17 cellular contexts compared by ENCODE assay signal in genomic region chr5:57193757-57194413, GRCh38. TPM values are rescaled to one million over a fixed set of nuclear protein-coding genes. Genes with fewer than 3 reads are reported as not detected.
A peak's percentile ranks its signal among the peaks of the same experiment; 100 is the strongest.
DNase-seq lines count a peak whose midpoint lies in the region; ATAC-seq, FAIRE-seq and TF ChIP-seq lines count a peak whose summit lies in the region.
"Had no signal": no experiment of that assay in that cellular context is flagged by ENCODE, and none has a peak within 500 bp of the region (broad histone marks: within the 10 kb centered on the region; RNA-seq: fewer than 3 reads in every experiment).

No MANE protein-coding gene starts in this region.

- H3K27ac ChIP-seq in CD8-positive, alpha-beta T cell (ENCODE audit: low read depth, low read length): no peak overlapping the region
- no peak overlapping the region for H3K27ac ChIP-seq in pancreas
- H3K27ac ChIP-seq: coronary artery, lower lobe of right lung, parathyroid adenoma, SJSA1 had no signal

- 97 to 98% methylated on average over 3 of the region's 3 CpGs for WGBS in pancreas, 2 donors

- no peak overlapping the region for H3K4me3 ChIP-seq in CD8-positive, alpha-beta T cell (ENCODE audit: low read depth, low read length)
- no peak overlapping the region for H3K4me3 ChIP-seq in pancreas
- H3K4me3 ChIP-seq: coronary artery, lower lobe of right lung, SJSA1 had no signal

- POLR2A ChIA-PET in CD8-positive, alpha-beta T cell (lab: Charles Lee): no interaction called here
- POLR2A ChIA-PET in activated CD4-positive, alpha-beta memory T cell treated with anti-CD3 and anti-CD28 coated beads for 36 hours (lab: Charles Lee): no interaction called here

- H3K36me3 Mint-ChIP-seq in CD8-positive, alpha-beta T cell: peaks cover 56% of the 10 kb centered on the region
- peaks cover 23% of the 10 kb centered on the region for H3K36me3 Mint-ChIP-seq in activated CD4-positive, alpha-beta memory T cell treated with anti-CD3 and anti-CD28 coated beads for 36 hours
- H3K36me3 Mint-ChIP-seq in immature natural killer cell: peaks cover 6 to 8% (median 6%) of the 10 kb centered on the region in 3 donors

- peaks cover 5% of the 10 kb centered on the region for H3K36me3 ChIP-seq in CD8-positive, alpha-beta T cell (ENCODE audit: insufficient read depth, low read length)
- no peaks in the 10 kb centered on the region for H3K36me3 ChIP-seq in pancreas

- CTCF ChIA-PET in CD8-positive, alpha-beta T cell (lab: Charles Lee): no interaction called here
- CTCF ChIA-PET in activated CD4-positive, alpha-beta memory T cell treated with anti-CD3 and anti-CD28 coated beads for 36 hours (lab: Charles Lee): no interaction called here

- peak overlapping the region; percentile 34 for H3K27ac Mint-ChIP-seq in CD8-positive, alpha-beta T cell
- peak overlapping the region; percentile 82 for H3K27ac Mint-ChIP-seq in activated CD4-positive, alpha-beta memory T cell treated with anti-CD3 and anti-CD28 coated beads for 36 hours
- peak overlapping the region; percentile 59 to 90 (median 74) for H3K27ac Mint-ChIP-seq in immature natural killer cell

- no peak for TF ChIP-seq CTCF in CD8-positive, alpha-beta T cell (IDR thresholded peaks at IDR 0.05)
- TF ChIP-seq CTCF in pancreas (IDR thresholded peaks at IDR 0.05): no peak

- no peaks in the 10 kb centered on the region for H3K9me3 Mint-ChIP-seq in CD8-positive, alpha-beta T cell
- no peaks in the 10 kb centered on the region for H3K9me3 Mint-ChIP-seq in activated CD4-positive, alpha-beta memory T cell treated with anti-CD3 and anti-CD28 coated beads for 36 hours
- H3K9me3 Mint-ChIP-seq in immature natural killer cell: no peaks in the 10 kb centered on the region

- intact Hi-C loops in CD8-positive, alpha-beta T cell (cut with DNase I, micrococcal nuclease): loop anchor here in 1 of 2 experiments (2.0 kb wide), 1 partner anchor 15 kb away; no protein-coding TSS in a partner anchor
- intact Hi-C loops in activated CD4-positive, alpha-beta memory T cell treated with anti-CD3 and anti-CD28 coated beads for 36 hours (cut with micrococcal nuclease): loop anchor here (1.0 kb wide), 1 partner anchor 19 kb away; no protein-coding TSS in a partner anchor
- intact Hi-C loops in pancreas (cut with DNase I): no loop called here

- H3K27me3 ChIP-seq in CD8-positive, alpha-beta T cell (ENCODE audit: insufficient read depth, low read length): no peaks in the 10 kb centered on the region
- H3K27me3 ChIP-seq in pancreas: no peaks in the 10 kb centered on the region
- H3K27me3 ChIP-seq: SJSA1 had no signal

- no peaks in the 10 kb centered on the region for H3K9me3 ChIP-seq in CD8-positive, alpha-beta T cell (ENCODE audit: low read length)
- H3K9me3 ChIP-seq in pancreas: no peaks in the 10 kb centered on the region
- H3K9me3 ChIP-seq: lower lobe of right lung, SJSA1 had no signal

- DNase-seq in CD8-positive, alpha-beta T cell: no peak
- DNase-seq in activated CD4-positive, alpha-beta memory T cell treated with anti-CD3 and anti-CD28 coated beads for 36 hours: no peak
- DNase-seq in immature natural killer cell (peak in 1 of 3 donors; percentile 29), GF-D8 (lab: John Stamatoyannopoulos, UW) (no peak), pancreas (no peak)
- DNase-seq: activated CD4-positive, alpha-beta T cell treated with anti-CD3 and anti-CD28 coated beads for 48 hours; activated effector memory CD4-positive, alpha-beta T cell treated with Interleukin-2 at 50 U/mL for 16 hours; islet precursor cell; lower lobe of right lung; NCI-H1417 treated with DMSO at 0.1 percent for 48 hours; stimulated activated CD4-positive, alpha-beta T cell treated with anti-CD3 and anti-CD28 coated beads, Interleukin-4, amount 100 ng/mL, for 1 hour; T-helper 9 cell had no signal

- H3K4me1 ChIP-seq in CD8-positive, alpha-beta T cell (ENCODE audit: insufficient read depth, low read length): peaks cover 58% of the 10 kb centered on the region
- H3K4me1 ChIP-seq in pancreas: peaks cover 0 to 13% (median 4%) of the 10 kb centered on the region in 3 donors

- H3K27me3 Mint-ChIP-seq in CD8-positive, alpha-beta T cell (ENCODE audit: low read depth): no peaks in the 10 kb centered on the region
- no peaks in the 10 kb centered on the region for H3K27me3 Mint-ChIP-seq in activated CD4-positive, alpha-beta memory T cell treated with anti-CD3 and anti-CD28 coated beads for 36 hours
- no peaks in the 10 kb centered on the region for H3K27me3 Mint-ChIP-seq in immature natural killer cell (ENCODE audit: low read depth in 3 of 3)

- peaks cover 77% of the 10 kb centered on the region for H3K4me1 Mint-ChIP-seq in CD8-positive, alpha-beta T cell (ENCODE audit: low read depth)
- peaks cover 72% of the 10 kb centered on the region for H3K4me1 Mint-ChIP-seq in activated CD4-positive, alpha-beta memory T cell treated with anti-CD3 and anti-CD28 coated beads for 36 hours (ENCODE audit: low read depth)
- H3K4me1 Mint-ChIP-seq in immature natural killer cell: peaks cover 65 to 90% of the 10 kb centered on the region in 2 donors

- peak overlapping the region; percentile 40 for H3K4me3 Mint-ChIP-seq in CD8-positive, alpha-beta T cell
- peak overlapping the region; percentile 34 for H3K4me3 Mint-ChIP-seq in activated CD4-positive, alpha-beta memory T cell treated with anti-CD3 and anti-CD28 coated beads for 36 hours
- peak overlapping the region in 4 of 5 donors; percentile 19 to 82 (median 59) for H3K4me3 Mint-ChIP-seq in immature natural killer cell

- ATAC-seq in CD8-positive, alpha-beta T cell: peak; percentile 80
- ATAC-seq in GM18867 (IDR thresholded peaks at IDR 0.05; ENCODE audit: unreplicated experiment) (peak; percentile 72), GM21515 (IDR thresholded peaks at IDR 0.05; ENCODE audit: unreplicated experiment) (no peak), pancreas (no peak)
- ATAC-seq: lower lobe of right lung had no signal

- FAIRE-seq in pancreas (lab: Jason Lieb, UNC): no peak

RNA-seq across cellular contexts. Expression of gene GPBP1, which starts 20.0 kb away (rescaled TPM):
- total RNA-seq in CD8-positive, alpha-beta T cell: 100 to 1,000 TPM; 164 to 165 TPM
- total RNA-seq in activated CD4-positive, alpha-beta memory T cell treated with anti-CD3 and anti-CD28 coated beads for 36 hours: 10 to 100 TPM; 94.1 to 98.5 TPM
- 10 to 100 TPM; 60.7 to 95.6 (median 80.4) TPM for polyA plus RNA-seq in immature natural killer cell
- total RNA-seq in pancreas: 10 to 100 TPM; 23.4 to 44.9 (median 26.1) TPM
- polyA plus RNA-seq in pancreas: 10 to 100 TPM; 32.6 to 54.0 TPM

Comparison
In these comparisons a context has a peak if more than half of its experiments do, and no peak if none do; other contexts are left out.
1. ATAC-seq: peak in CD8-positive, alpha-beta T cell (single experiment) and GM18867 (single experiment); none in GM21515 (single experiment) and pancreas (0 of 4).
2. Peak in every context shown above with its lines, with median percentiles within 50 percentile points of each other: H3K27ac Mint-ChIP-seq and H3K4me3 Mint-ChIP-seq.